Comparison of ENCODE assay signal across 1 cellular context in the genomic region with DNA sequence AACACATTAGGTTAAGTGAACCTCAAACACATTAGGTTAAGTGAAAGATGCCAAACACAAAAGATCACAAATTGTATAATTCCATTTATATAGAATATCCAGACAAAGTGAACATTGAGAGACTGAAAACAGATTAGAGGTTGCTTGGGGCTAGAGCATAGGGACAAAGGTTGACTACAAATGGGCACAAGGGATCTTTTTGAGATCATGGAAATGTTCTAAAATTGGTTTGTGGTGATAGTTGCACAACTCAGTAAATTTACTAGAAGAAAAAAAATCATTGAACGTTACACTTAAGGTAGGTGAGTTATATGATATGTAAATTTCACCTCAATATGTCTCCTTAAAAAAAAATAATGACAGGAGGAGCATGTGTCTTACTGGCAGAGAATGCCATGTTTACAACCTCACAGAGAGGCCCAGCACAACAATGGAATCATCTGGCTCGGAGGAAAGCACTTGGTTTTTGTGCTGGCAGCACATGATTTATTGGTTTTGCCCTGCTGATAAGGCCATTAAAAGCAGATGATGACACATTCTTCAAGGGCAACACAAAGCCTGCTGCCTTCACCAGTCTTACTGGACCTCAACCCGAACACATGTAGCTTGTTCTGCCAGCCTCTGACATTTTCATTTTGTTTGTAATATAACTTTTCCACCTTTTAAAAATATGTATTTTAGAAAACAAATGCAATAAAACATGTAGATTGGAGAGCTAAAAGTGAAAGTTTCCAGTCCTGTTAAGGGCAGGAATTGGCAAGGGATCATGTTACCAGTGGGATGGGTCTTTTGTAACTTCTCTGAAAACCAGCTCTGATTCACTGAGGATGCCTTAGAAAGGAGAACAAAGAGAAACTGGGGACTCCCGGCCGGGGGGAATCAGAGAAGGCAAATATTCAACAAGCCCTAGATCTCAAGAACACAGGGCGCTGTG.
A peak's percentile ranks its signal among the peaks of the same experiment; 100 is the strongest.
TF ChIP-seq lines count a peak whose summit lies in the region.

No MANE protein-coding gene starts in this region.

TF ChIP-seq in endothelial cell of umbilical vein, 7 proteins besides CTCF, POLR2A, EP300 and RAD21:
- TF ChIP-seq EZH2 (IDR thresholded peaks at IDR 0.05; ENCODE audit: borderline replicate concordance, low read depth, low read length, severe bottlenecking) (no peak), MYC (IDR thresholded peaks at IDR 0.05; ENCODE audit: low read depth, low read length) (no peak), JUN (IDR thresholded peaks at IDR 0.05; ENCODE audit: borderline replicate concordance, insufficient read depth, insufficient read length, low read depth) (peak; percentile 71), GATA2 (IDR thresholded peaks at IDR 0.05; ENCODE audit: insufficient read depth, insufficient read length, low read depth, low read length) (peak; percentile 86), POLR2AphosphoS5 (IDR thresholded peaks at IDR 0.05; ENCODE audit: insufficient read depth, low read depth, low read length) (peak; percentile 36), FOS (IDR thresholded peaks at IDR 0.05; ENCODE audit: borderline replicate concordance, insufficient read depth, low read length) (peak; percentile 83)
- TF ChIP-seq, protein P1, sequence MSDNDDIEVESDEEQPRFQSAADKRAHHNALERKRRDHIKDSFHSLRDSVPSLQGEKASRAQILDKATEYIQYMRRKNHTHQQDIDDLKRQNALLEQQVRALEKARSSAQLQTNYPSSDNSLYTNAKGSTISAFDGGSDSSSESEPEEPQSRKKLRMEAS (IDR thresholded peaks at IDR 0.05; ENCODE audit: insufficient read depth, insufficient read length), result no peak
